16 cellular contexts compared by ENCODE assay signal in the genomic region with DNA sequence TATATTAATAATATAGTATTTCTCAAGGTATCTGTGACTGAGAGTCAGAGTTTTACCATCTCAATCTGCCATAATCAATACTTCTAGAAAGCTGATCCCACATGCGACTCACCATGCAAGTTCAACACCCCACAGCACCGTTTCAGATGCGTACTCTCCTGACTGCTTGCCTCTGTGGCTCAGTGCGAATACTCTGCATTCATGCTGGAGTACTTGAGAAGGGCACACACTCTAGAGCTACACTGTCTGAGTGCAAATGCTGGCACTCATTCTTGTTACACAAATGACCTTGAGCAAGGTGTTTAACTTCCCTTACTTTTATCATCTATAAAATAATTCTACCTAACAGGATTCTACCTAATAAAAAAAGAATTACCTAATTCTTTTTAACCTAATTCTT. TPM values are rescaled to one million over a fixed set of nuclear protein-coding genes. Genes with fewer than 3 reads are reported as not detected.
"Had no signal": no experiment of that assay in that cellular context is flagged by ENCODE, and none has a peak within 500 bp of the region (broad histone marks: within the 10 kb centered on the region; RNA-seq: fewer than 3 reads in every experiment).

No MANE protein-coding gene starts in this region.

- DNase-seq: activated CD4-positive, alpha-beta T cell treated with anti-CD3 and anti-CD28 coated beads for 1 hour; activated CD4-positive, alpha-beta T cell treated with anti-CD3 and anti-CD28 coated beads, Interleukin-2, amount 50 U/mL, for 1 hour; activated CD8-positive, alpha-beta memory T cell treated with anti-CD3 and anti-CD28 coated beads for 24 hours; activated naive CD8-positive, alpha-beta T cell treated with anti-CD3 and anti-CD28 coated beads, Interleukin-2, amount 10 ng/mL, durations not matched to agents 7 days and 5 days; amygdala; cortex of kidney; naive thymus-derived CD8-positive, alpha-beta T cell; sigmoid colon; stimulated activated CD4-positive, alpha-beta T cell treated with anti-CD3 and anti-CD28 coated beads, Interleukin-15, amount 100 ng/mL, for 24 hours; stimulated activated CD8-positive, alpha-beta memory T cell treated with anti-CD3 and anti-CD28 coated beads, Interleukin-4, amount 100 ng/mL, for 48 hours; stimulated activated naive CD4-positive, alpha-beta T cell; T-cell; testis had no signal

- H3K4me1 Mint-ChIP-seq: neural progenitor cell had no signal

- ATAC-seq: naive thymus-derived CD8-positive, alpha-beta T cell; T-cell had no signal

- H3K4me3 Mint-ChIP-seq: activated naive CD8-positive, alpha-beta T cell treated with anti-CD3 and anti-CD28 coated beads, Interleukin-2, amount 10 ng/mL, durations not matched to agents 7 days and 5 days; neural progenitor cell; T-cell; type B pancreatic cell had no signal

- H3K27ac Mint-ChIP-seq: neural progenitor cell, type B pancreatic cell had no signal

- H3K9me3 Mint-ChIP-seq: activated naive CD8-positive, alpha-beta T cell treated with anti-CD3 and anti-CD28 coated beads, Interleukin-2, amount 10 ng/mL, durations not matched to agents 7 days and 5 days; naive thymus-derived CD8-positive, alpha-beta T cell; neural progenitor cell; T-cell; type B pancreatic cell had no signal

- H3K27me3 Mint-ChIP-seq: activated naive CD8-positive, alpha-beta T cell treated with anti-CD3 and anti-CD28 coated beads, Interleukin-2, amount 10 ng/mL, durations not matched to agents 7 days and 5 days; naive thymus-derived CD8-positive, alpha-beta T cell; T-cell; type B pancreatic cell had no signal

RNA-seq across cellular contexts. Expression of a gene that starts 23.2 kb away (rescaled TPM):
- total RNA-seq: bronchial epithelial cell had no signal
